Comparison of ENCODE assay signal across 11 cellular contexts in genomic region chrX:152959626-152960025, GRCh38. TPM values are rescaled to one million over a fixed set of nuclear protein-coding genes. Genes with fewer than 3 reads are reported as not detected.
A peak's percentile ranks its signal among the peaks of the same experiment; 100 is the strongest.
DNase-seq lines count a peak whose midpoint lies in the region; ATAC-seq and TF ChIP-seq lines count a peak whose summit lies in the region.
"Had no signal": no experiment of that assay in that cellular context is flagged by ENCODE, and none has a peak within 500 bp of the region (broad histone marks: within the 10 kb centered on the region; RNA-seq: fewer than 3 reads in every experiment).

No MANE protein-coding gene starts in this region.

- POLR2A ChIA-PET in activated CD4-positive, alpha-beta T cell treated with anti-CD3 and anti-CD28 coated beads, Interleukin-2, amount 10 ng/mL, durations not matched to agents 7 days and 5 days (lab: Charles Lee), result no interaction called here
- POLR2A ChIA-PET in CD8-positive, alpha-beta T cell (lab: Charles Lee), result no interaction called here

- no peak for DNase-seq in activated CD4-positive, alpha-beta T cell treated with anti-CD3 and anti-CD28 coated beads, Interleukin-2, amount 10 ng/mL, durations not matched to agents 7 days and 5 days
- no peak for DNase-seq in activated CD4-positive, alpha-beta T cell treated with anti-CD3 and anti-CD28 coated beads, Interleukin-2, amount 50 U/mL, for 4 hours
- DNase-seq in adipocyte (ENCODE audit: low read depth) (no peak), left colon (no peak), mesothelial cell of epicardium (ENCODE audit: low spot score in 2 of 2, unreplicated experiment in 2 of 2) (no peak)
- no peak for DNase-seq in CD8-positive, alpha-beta T cell
- DNase-seq: NCI-H2171 had no signal

- CTCF ChIA-PET in activated CD4-positive, alpha-beta T cell treated with anti-CD3 and anti-CD28 coated beads, Interleukin-2, amount 10 ng/mL, durations not matched to agents 7 days and 5 days (lab: Charles Lee), result interaction anchor here (0.7 to 3.6 kb wide), 4 partner anchors 8 to 580 kb away, joined by 3 to 27 read pairs (median 10); no protein-coding TSS in a partner anchor
- CTCF ChIA-PET in CD8-positive, alpha-beta T cell (lab: Charles Lee), result interaction anchor here (1.0 to 3.9 kb wide), 5 partner anchors 545 to 988 kb away, joined by 3 to 15 read pairs (median 3); no protein-coding TSS in a partner anchor

- H3K36me3 Mint-ChIP-seq in activated CD4-positive, alpha-beta T cell treated with anti-CD3 and anti-CD28 coated beads, Interleukin-2, amount 10 ng/mL, durations not matched to agents 7 days and 5 days (ENCODE audit: low read depth), result no peaks in the 10 kb centered on the region
- H3K36me3 Mint-ChIP-seq in stimulated activated memory B cell treated with anti-CD40 and anti-IgM and Interleukin-4, amounts not matched to agents 10 μg/mL and 1 μg/mL and 100 μg/mL, for 72 hours, result no peaks in the 10 kb centered on the region
- peaks cover 4% of the 10 kb centered on the region for H3K36me3 Mint-ChIP-seq in mesothelial cell of epicardium
- H3K36me3 Mint-ChIP-seq in CD8-positive, alpha-beta T cell, result no peaks in the 10 kb centered on the region

- H3K36me3 ChIP-seq in adipocyte (ENCODE audit: control insufficient read depth, insufficient read depth, low read length, severe bottlenecking) (no peaks in the 10 kb centered on the region), iPS-15b (ENCODE audit: control insufficient read depth, insufficient read depth, low read length) (no peaks in the 10 kb centered on the region)
- H3K36me3 ChIP-seq in CD8-positive, alpha-beta T cell (ENCODE audit: insufficient read depth, low read length), result no peaks in the 10 kb centered on the region
- H3K36me3 ChIP-seq: Peyer's patch had no signal

- no peak for TF ChIP-seq CTCF in mesothelial cell of epicardium (IDR thresholded peaks at IDR 0.05; ENCODE audit: unreplicated experiment)
- no peak for TF ChIP-seq CTCF in CD8-positive, alpha-beta T cell (IDR thresholded peaks at IDR 0.05)

- H3K4me1 ChIP-seq in adipocyte (ENCODE audit: control insufficient read depth, insufficient read depth, low read length) (no peaks in the 10 kb centered on the region), iPS-15b (ENCODE audit: control insufficient read depth, insufficient read depth, low read length) (no peaks in the 10 kb centered on the region)
- peaks cover 6% of the 10 kb centered on the region for H3K4me1 ChIP-seq in CD8-positive, alpha-beta T cell (ENCODE audit: insufficient read depth, low read length)
- H3K4me1 ChIP-seq: Peyer's patch had no signal

- H3K9me3 ChIP-seq in adipocyte (ENCODE audit: control insufficient read depth, low read length) (no peaks in the 10 kb centered on the region), iPS-15b (ENCODE audit: control insufficient read depth, insufficient read depth, low read length) (peaks cover 4% of the 10 kb centered on the region)
- H3K9me3 ChIP-seq in CD8-positive, alpha-beta T cell (ENCODE audit: low read length), result no peaks in the 10 kb centered on the region
- H3K9me3 ChIP-seq: Peyer's patch had no signal

- no peak overlapping the region for H3K4me3 Mint-ChIP-seq in activated CD4-positive, alpha-beta T cell treated with anti-CD3 and anti-CD28 coated beads, Interleukin-2, amount 10 ng/mL, durations not matched to agents 7 days and 5 days
- H3K4me3 Mint-ChIP-seq in stimulated activated memory B cell treated with anti-CD40 and anti-IgM and Interleukin-4, amounts not matched to agents 10 μg/mL and 1 μg/mL and 100 μg/mL, for 72 hours, result no peak overlapping the region
- no peak overlapping the region for H3K4me3 Mint-ChIP-seq in mesothelial cell of epicardium
- H3K4me3 Mint-ChIP-seq in CD8-positive, alpha-beta T cell, result no peak overlapping the region

- H3K27ac Mint-ChIP-seq in activated CD4-positive, alpha-beta T cell treated with anti-CD3 and anti-CD28 coated beads, Interleukin-2, amount 10 ng/mL, durations not matched to agents 7 days and 5 days, result peak overlapping the region; percentile 5
- peak overlapping the region; percentile 86 for H3K27ac Mint-ChIP-seq in stimulated activated memory B cell treated with anti-CD40 and anti-IgM and Interleukin-4, amounts not matched to agents 10 μg/mL and 1 μg/mL and 100 μg/mL, for 72 hours
- H3K27ac Mint-ChIP-seq in mesothelial cell of epicardium, result no peak overlapping the region
- no peak overlapping the region for H3K27ac Mint-ChIP-seq in CD8-positive, alpha-beta T cell

- peaks cover 5% of the 10 kb centered on the region for H3K27me3 ChIP-seq in adipocyte (replicated peaks; ENCODE audit: control insufficient read depth, insufficient read depth, low read length)
- H3K27me3 ChIP-seq in iPS-15b (ENCODE audit: control insufficient read depth, insufficient read depth, low read length), result no peaks in the 10 kb centered on the region
- H3K27me3 ChIP-seq in CD8-positive, alpha-beta T cell (ENCODE audit: insufficient read depth, low read length), result no peaks in the 10 kb centered on the region
- H3K27me3 ChIP-seq: Peyer's patch had no signal

- peaks cover 12% of the 10 kb centered on the region for H3K4me1 Mint-ChIP-seq in activated CD4-positive, alpha-beta T cell treated with anti-CD3 and anti-CD28 coated beads, Interleukin-2, amount 10 ng/mL, durations not matched to agents 7 days and 5 days
- H3K4me1 Mint-ChIP-seq in stimulated activated memory B cell treated with anti-CD40 and anti-IgM and Interleukin-4, amounts not matched to agents 10 μg/mL and 1 μg/mL and 100 μg/mL, for 72 hours, result peaks cover 6% of the 10 kb centered on the region
- peaks cover 8% of the 10 kb centered on the region for H3K4me1 Mint-ChIP-seq in mesothelial cell of epicardium
- peaks cover 5% of the 10 kb centered on the region for H3K4me1 Mint-ChIP-seq in CD8-positive, alpha-beta T cell (ENCODE audit: low read depth)

- intact Hi-C loops in left colon (cut with DNase I, micrococcal nuclease), result no loop called here
- intact Hi-C loops in CD8-positive, alpha-beta T cell (cut with DNase I, micrococcal nuclease), result loop anchor here (1.0 to 5.0 kb wide), 6 partner anchors 73 to 993 kb away; partner anchors contain the start of gene ZNF275 (in 1 of the 2)

- H3K9me3 Mint-ChIP-seq in activated CD4-positive, alpha-beta T cell treated with anti-CD3 and anti-CD28 coated beads, Interleukin-2, amount 10 ng/mL, durations not matched to agents 7 days and 5 days, result no peaks in the 10 kb centered on the region
- no peaks in the 10 kb centered on the region for H3K9me3 Mint-ChIP-seq in stimulated activated memory B cell treated with anti-CD40 and anti-IgM and Interleukin-4, amounts not matched to agents 10 μg/mL and 1 μg/mL and 100 μg/mL, for 72 hours
- peaks cover 8% of the 10 kb centered on the region for H3K9me3 Mint-ChIP-seq in mesothelial cell of epicardium
- H3K9me3 Mint-ChIP-seq in CD8-positive, alpha-beta T cell, result no peaks in the 10 kb centered on the region

- no peak overlapping the region for H3K4me3 ChIP-seq in adipocyte (ENCODE audit: low read length)
- peak overlapping the region; percentile 32 for H3K4me3 ChIP-seq in iPS-15b (ENCODE audit: low read depth, low read length)
- H3K4me3 ChIP-seq in CD8-positive, alpha-beta T cell (ENCODE audit: low read depth, low read length), result no peak overlapping the region

- H3K27me3 Mint-ChIP-seq in activated CD4-positive, alpha-beta T cell treated with anti-CD3 and anti-CD28 coated beads, Interleukin-2, amount 10 ng/mL, durations not matched to agents 7 days and 5 days, result no peaks in the 10 kb centered on the region
- no peaks in the 10 kb centered on the region for H3K27me3 Mint-ChIP-seq in stimulated activated memory B cell treated with anti-CD40 and anti-IgM and Interleukin-4, amounts not matched to agents 10 μg/mL and 1 μg/mL and 100 μg/mL, for 72 hours
- no peaks in the 10 kb centered on the region for H3K27me3 Mint-ChIP-seq in mesothelial cell of epicardium (ENCODE audit: low read depth)
- no peaks in the 10 kb centered on the region for H3K27me3 Mint-ChIP-seq in CD8-positive, alpha-beta T cell (ENCODE audit: low read depth)

- no peak for ATAC-seq in stimulated activated memory B cell treated with anti-CD40 and anti-IgM and Interleukin-4, amounts not matched to agents 10 μg/mL and 1 μg/mL and 100 μg/mL, for 72 hours
- no peak for ATAC-seq in left colon
- ATAC-seq in CD8-positive, alpha-beta T cell, result no peak

- H3K27ac ChIP-seq in CD8-positive, alpha-beta T cell (ENCODE audit: low read depth, low read length), result no peak overlapping the region

- H3K9ac ChIP-seq in adipocyte (ENCODE audit: low read length) (peak overlapping the region; percentile 10), iPS-15b (ENCODE audit: low read depth, low read length) (no peak overlapping the region)

RNA-seq across cellular contexts. Expression of gene PNMA5, which starts 34.3 kb away (rescaled TPM):
- total RNA-seq in activated CD4-positive, alpha-beta T cell treated with anti-CD3 and anti-CD28 coated beads, Interleukin-2, amount 10 ng/mL, durations not matched to agents 7 days and 5 days, result under 1 TPM; 0.06 to 0.10 TPM
- total RNA-seq in left colon, result not detected
- not detected in 3 replicates for total RNA-seq in mesothelial cell of epicardium
- not detected for total RNA-seq in CD8-positive, alpha-beta T cell
- total RNA-seq: NCI-H460, Peyer's patch had no signal

Comparison
In these comparisons a context has a peak if more than half of its experiments do, and no peak if none do; other contexts are left out.
1. H3K27ac Mint-ChIP-seq: peak in activated CD4-positive, alpha-beta T cell treated with anti-CD3 and anti-CD28 coated beads, Interleukin-2, amount 10 ng/mL, durations not matched to agents 7 days and 5 days (single experiment) and stimulated activated memory B cell treated with anti-CD40 and anti-IgM and Interleukin-4, amounts not matched to agents 10 μg/mL and 1 μg/mL and 100 μg/mL, for 72 hours (single experiment); none in mesothelial cell of epicardium (single experiment) and CD8-positive, alpha-beta T cell (single experiment).
2. intact Hi-C loops: an anchor here in CD8-positive, alpha-beta T cell (1.0 to 5.0 kb wide); none called in left colon.